17 cellular contexts compared by ENCODE assay signal in genomic region chr13:111573801-111574200, GRCh38.
A peak's percentile ranks its signal among the peaks of the same experiment; 100 is the strongest.
DNase-seq lines count a peak whose midpoint lies in the region; ATAC-seq, FAIRE-seq and TF ChIP-seq lines count a peak whose summit lies in the region.
"Had no signal": no experiment of that assay in that cellular context is flagged by ENCODE, and none has a peak within 500 bp of the region (broad histone marks: within the 10 kb centered on the region; RNA-seq: fewer than 3 reads in every experiment).

No MANE protein-coding gene starts in this region.

- in situ Hi-C loops in HepG2 (cut with HindIII; ENCODE audit: extremely low pct_ligation_motif_present, low pct_unique_long_range_greater_than_20kb), result no loop called here

- POLR2A ChIA-PET in HepG2 (lab: Yijun Ruan, JAX), result no interaction called here

- no peaks in the 10 kb centered on the region for H4K20me1 ChIP-seq in HepG2 (ENCODE audit: insufficient read depth, low read length)
- H4K20me1 ChIP-seq: BLaER1 had no signal

- H3K27ac ChIP-seq in HepG2 (ENCODE audit: extremely low read length, insufficient read depth, low read length) (no peak overlapping the region), right lobe of liver (no peak overlapping the region)
- H3K27ac ChIP-seq: 22Rv1, BLaER1 had no signal

- intact Hi-C loops in HepG2 (cut with micrococcal nuclease; ENCODE audit: unreplicated experiment), result no loop called here
- intact Hi-C loops in right lobe of liver (cut with DNase I), result no loop called here

- no peaks in the 10 kb centered on the region for H3K4me1 ChIP-seq in HepG2 (ENCODE audit: insufficient read depth, low read length)
- H3K4me1 ChIP-seq in right lobe of liver, result peaks cover 0 to 7% (median 0%) of the 10 kb centered on the region in 4 donors
- H3K4me1 ChIP-seq in mucosa of stomach (ENCODE audit: control insufficient read depth, insufficient read depth, low read length), result peaks cover 21% of the 10 kb centered on the region

- WGBS in HepG2 (ENCODE audit: low lambda C conversion rate), result 24% methylated on average over 7 of the region's 7 CpGs
- 85% methylated on average over 5 of the region's 7 CpGs for WGBS in right lobe of liver (ENCODE audit: insufficient coverage, low coverage, low lambda C conversion rate, missing lambda C conversion rate)

- ATAC-seq in HepG2, result no peak
- no peak for ATAC-seq in right lobe of liver
- ATAC-seq: GM23338 had no signal

- no peak for TF ChIP-seq POLR2A in HepG2 (IDR thresholded peaks at IDR 0.05; ENCODE audit: insufficient read depth in 1 of 2, low read depth in 2 of 2, low read length in 2 of 2)
- no peak for TF ChIP-seq POLR2A in right lobe of liver (IDR thresholded peaks at IDR 0.05)

- peaks cover 38% of the 10 kb centered on the region for H3K9me3 ChIP-seq in HepG2 (ENCODE audit: low read length)
- H3K9me3 ChIP-seq in right lobe of liver, result peaks cover 0 to 5% (median 0%) of the 10 kb centered on the region in 4 donors
- H3K9me3 ChIP-seq in mucosa of stomach (ENCODE audit: control insufficient read depth, low read length), result peaks cover 16% of the 10 kb centered on the region

- H3K27me3 ChIP-seq in HepG2 (ENCODE audit: control insufficient read depth in 1 of 2, insufficient read depth in 2 of 2, low read length in 2 of 2) (peaks cover 0 to 9% of the 10 kb centered on the region in 2 experiments; a peak in 1 of 5 replicates), right lobe of liver (no peaks in the 10 kb centered on the region), mucosa of stomach (ENCODE audit: control insufficient read depth, insufficient read depth, low read length) (no peaks in the 10 kb centered on the region)
- H3K27me3 ChIP-seq: BLaER1 had no signal

- no peak overlapping the region for H2AFZ ChIP-seq in HepG2 (ENCODE audit: low read length)
- H2AFZ ChIP-seq: GM23338 had no signal

- TF ChIP-seq CTCF in HepG2 (CRISPR knock-in tag; IDR thresholded peaks at IDR 0.05), result no peak
- TF ChIP-seq CTCF in right lobe of liver (IDR thresholded peaks at IDR 0.05), result no peak

- no TSS peak for BruUV-seq in HepG2 (replicated peaks; lab: Mats Ljungman, UMichigan)

- no peak for TF ChIP-seq RAD21 in HepG2 (CRISPR knock-in tag; IDR thresholded peaks at IDR 0.05)

- CTCF ChIA-PET in HepG2 (lab: Yijun Ruan, JAX; ENCODE audit: low intra/inter-chr PET ratio, low total read pairs), result no interaction called here

- no peak overlapping the region for H3K4me3 ChIP-seq in HepG2 (replicated peaks in 1 of 3; ENCODE audit: insufficient read depth in 1 of 3, low read depth in 2 of 3, low read length in 3 of 3)
- no peak overlapping the region for H3K4me3 ChIP-seq in right lobe of liver
- H3K4me3 ChIP-seq in mucosa of stomach (ENCODE audit: low read length), result peak overlapping the region; percentile 2
- H3K4me3 ChIP-seq: BLaER1, GM23338 had no signal

- no peaks in the 10 kb centered on the region for H3K79me2 ChIP-seq in HepG2 (ENCODE audit: insufficient read depth, low read length)

- H3K9ac ChIP-seq in HepG2 (ENCODE audit: insufficient read depth, low read depth, low read length) (no peak overlapping the region), mucosa of stomach (ENCODE audit: low read length) (no peak overlapping the region)
- H3K9ac ChIP-seq: BLaER1 had no signal

- TF ChIP-seq EP300 in HepG2 (IDR thresholded peaks at IDR 0.05; ENCODE audit: low read depth in 2 of 2, low read length in 2 of 2) (no peak), HepG2 (CRISPR knock-in tag; IDR thresholded peaks at IDR 0.05; ENCODE audit: borderline replicate concordance) (no peak)

- no peaks in the 10 kb centered on the region for H3K36me3 ChIP-seq in HepG2 (replicated peaks in 1 of 2; ENCODE audit: control insufficient read depth in 1 of 2, insufficient read depth in 2 of 2, low read length in 2 of 2)
- H3K36me3 ChIP-seq in right lobe of liver, result no peaks in the 10 kb centered on the region
- no peaks in the 10 kb centered on the region for H3K36me3 ChIP-seq in mucosa of stomach (ENCODE audit: control insufficient read depth, insufficient read depth, low read length)

- peak; percentile 75 for DNase-seq in DMS79 treated with DMSO at 0.1 percent for 48 hours (lab: John Stamatoyannopoulos, UW)
- no peak for DNase-seq in DMS79 (lab: John Stamatoyannopoulos, UW)
- no peak for DNase-seq in HepG2 (ENCODE audit: low spot score)
- no peak for DNase-seq in right lobe of liver
- DNase-seq in RPMI8226, result no peak
- DNase-seq in activated naive CD4-positive, alpha-beta T cell treated with anti-CD3 and anti-CD28 coated beads, Interleukin-2, amount 50 U/mL, for 16 hours, result no peak
- DNase-seq in NOMO-1 treated with dmso at 0.1 percent for 144 hours (lab: John Stamatoyannopoulos, UW; ENCODE audit: unreplicated experiment), result no peak
- DNase-seq: AML-193; CD8-positive, alpha-beta memory T cell; DMS53; H7 had no signal

- no peak for FAIRE-seq in HepG2 (lab: Jason Lieb, UNC)
- FAIRE-seq: G401.6, GM12891 had no signal

- H3K4me2 ChIP-seq in HepG2 (ENCODE audit: low read depth, low read length), result no peak overlapping the region
- H3K4me2 ChIP-seq: BLaER1, GM23338 had no signal

TF ChIP-seq in HepG2, 621 proteins besides CTCF, POLR2A, EP300 and RAD21:
- TF ChIP-seq ZNF124 (CRISPR knock-in tag; IDR thresholded peaks at IDR 0.05) (peak; percentile 99), ZNF577 (CRISPR knock-in tag; IDR thresholded peaks at IDR 0.05; ENCODE audit: borderline replicate concordance, low read depth) (no peak)
TF ChIP-seq in HepG2: peak in this region for 1.
